Comparison of ENCODE assay signal across 6 cellular contexts in the genomic region with DNA sequence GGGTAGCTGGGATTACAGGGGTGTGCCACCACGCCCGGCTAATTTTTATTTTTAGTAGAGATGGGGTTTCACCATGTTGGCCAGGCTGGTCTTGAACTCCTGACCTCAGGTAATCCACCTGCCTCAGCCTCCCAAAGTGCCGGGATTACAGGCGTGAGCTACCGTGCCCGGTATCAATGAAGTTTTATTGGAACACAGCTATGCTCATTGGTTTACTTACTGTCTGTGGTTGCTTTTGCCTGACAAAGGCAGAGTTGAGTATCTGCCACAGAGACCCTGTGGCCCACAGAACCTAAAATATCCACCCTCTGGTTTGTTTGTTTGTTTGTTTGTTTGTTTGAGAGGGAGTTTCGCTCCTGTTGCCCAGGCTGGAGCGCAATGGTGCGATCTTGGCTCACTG. TPM values are rescaled to one million over a fixed set of nuclear protein-coding genes. Genes with fewer than 3 reads are reported as not detected.
DNase-seq lines count a peak whose midpoint lies in the region; ATAC-seq and TF ChIP-seq lines count a peak whose summit lies in the region.
"Not testable (repeated sequence)": the region's sequence is repeated elsewhere in the genome, so short reads cannot be mapped to it uniquely, and the experiment has no call there.

No MANE protein-coding gene starts in this region.

- not testable (repeated sequence) for H2BK5ac ChIP-seq in trophoblast cell (ENCODE audit: low read depth, low read length, poor library complexity)

- not testable (repeated sequence) for H3K14ac ChIP-seq in trophoblast cell (ENCODE audit: low read length)

- WGBS in trophoblast cell (ENCODE audit: extremely low coverage, insufficient coverage, insufficient read length) = no CpG with 5 or more reads among the region's 9 CpGs

- H3K27me3 ChIP-seq in DOHH2 (ENCODE audit: control insufficient read depth, low read length); RWPE2 (ENCODE audit: insufficient read depth, poor library complexity, severe bottlenecking); trophoblast cell (ENCODE audit: insufficient read depth, low read length): not testable (repeated sequence)

- H3K4me1 Mint-ChIP-seq in activated T-cell treated with anti-CD3 and anti-CD28 coated beads, Interleukin-2, amount 50 U/mL, for 24 hours (ENCODE audit: low read depth) = peaks cover 33% of the 10 kb centered on the region
- peaks cover 46% of the 10 kb centered on the region for H3K4me1 Mint-ChIP-seq in stimulated activated naive CD8-positive, alpha-beta T cell treated with anti-CD3 and anti-CD28 coated beads, Interleukin-15, Interleukin-2, amounts not matched to agents 100 ng/mL and 50 ng/mL, for 24 hours (ENCODE audit: low read depth)

- H3K18ac ChIP-seq in trophoblast cell (ENCODE audit: low read length) = not testable (repeated sequence)

- DNase-seq in RWPE2 (ENCODE audit: low spot score) (peak; percentile 27), left lobe of liver (ENCODE audit: low spot score) (peak; percentile 15)
- not testable (repeated sequence) for DNase-seq in activated T-cell treated with anti-CD3 and anti-CD28 coated beads, Interleukin-2, amount 50 U/mL, for 24 hours; trophoblast cell

- H3K27ac Mint-ChIP-seq in activated T-cell treated with anti-CD3 and anti-CD28 coated beads, Interleukin-2, amount 50 U/mL, for 24 hours = peak overlapping the region; percentile 22
- H3K27ac Mint-ChIP-seq in stimulated activated naive CD8-positive, alpha-beta T cell treated with anti-CD3 and anti-CD28 coated beads, Interleukin-15, Interleukin-2, amounts not matched to agents 100 ng/mL and 50 ng/mL, for 24 hours = peak overlapping the region; percentile 2

- H3K27me3 Mint-ChIP-seq in activated T-cell treated with anti-CD3 and anti-CD28 coated beads, Interleukin-2, amount 50 U/mL, for 24 hours; stimulated activated naive CD8-positive, alpha-beta T cell treated with anti-CD3 and anti-CD28 coated beads, Interleukin-15, Interleukin-2, amounts not matched to agents 100 ng/mL and 50 ng/mL, for 24 hours: not testable (repeated sequence)

- not testable (repeated sequence) for H3K9me3 Mint-ChIP-seq in activated T-cell treated with anti-CD3 and anti-CD28 coated beads, Interleukin-2, amount 50 U/mL, for 24 hours; stimulated activated naive CD8-positive, alpha-beta T cell treated with anti-CD3 and anti-CD28 coated beads, Interleukin-15, Interleukin-2, amounts not matched to agents 100 ng/mL and 50 ng/mL, for 24 hours

- not testable (repeated sequence) for TF ChIP-seq CTCF in DOHH2 (IDR thresholded peaks at IDR 0.05; ENCODE audit: low read depth, low read length, poor library complexity, severe bottlenecking); RWPE2 (IDR thresholded peaks at IDR 0.05; ENCODE audit: poor library complexity, severe bottlenecking)

- peak overlapping the region; percentile 8 for H4K91ac ChIP-seq in trophoblast cell (ENCODE audit: low read depth, low read length)

- ATAC-seq in RWPE2 (ENCODE audit: low read depth); left lobe of liver: not testable (repeated sequence)

- 0 out of 2 replicates have a peak overlapping the region, but pooled peaks have one; percentile 17 for H3K27ac ChIP-seq in DOHH2 (ENCODE audit: low read depth, low read length)
- H3K27ac ChIP-seq in RWPE2 (ENCODE audit: poor library complexity, severe bottlenecking); trophoblast cell (ENCODE audit: low read depth, low read length): not testable (repeated sequence)

- not testable (repeated sequence) for H3K4me2 ChIP-seq in DOHH2 (ENCODE audit: low read length); trophoblast cell (ENCODE audit: low read length)

- not testable (repeated sequence) for H3K36me3 Mint-ChIP-seq in activated T-cell treated with anti-CD3 and anti-CD28 coated beads, Interleukin-2, amount 50 U/mL, for 24 hours (ENCODE audit: low read depth); stimulated activated naive CD8-positive, alpha-beta T cell treated with anti-CD3 and anti-CD28 coated beads, Interleukin-15, Interleukin-2, amounts not matched to agents 100 ng/mL and 50 ng/mL, for 24 hours (ENCODE audit: low read depth)

- H2AK5ac ChIP-seq in trophoblast cell (ENCODE audit: low read length) = not testable (repeated sequence)

- not testable (repeated sequence) for H3K79me2 ChIP-seq in DOHH2 (ENCODE audit: control insufficient read depth, low read length); trophoblast cell (ENCODE audit: control insufficient read depth, insufficient read depth, low read length, poor library complexity)

- not testable (repeated sequence) for H4K12ac ChIP-seq in trophoblast cell (ENCODE audit: low read depth, low read length)

- H4K8ac ChIP-seq in trophoblast cell (ENCODE audit: low read depth, low read length) = not testable (repeated sequence)

- H3K23ac ChIP-seq in trophoblast cell (ENCODE audit: low read length) = not testable (repeated sequence)

- not testable (repeated sequence) for H3K9me2 ChIP-seq in DOHH2 (replicated peaks; ENCODE audit: control insufficient read depth, low read length)

- H2AFZ ChIP-seq in trophoblast cell (ENCODE audit: insufficient read depth, low read length, poor library complexity) = not testable (repeated sequence)

- not testable (repeated sequence) for H3K36me3 ChIP-seq in DOHH2 (ENCODE audit: control insufficient read depth, low read length); RWPE2 (ENCODE audit: low read depth); trophoblast cell (ENCODE audit: control insufficient read depth in 1 of 2, insufficient read depth in 2 of 2, low read length in 2 of 2)

- not testable (repeated sequence) for H2BK12ac ChIP-seq in trophoblast cell (ENCODE audit: low read length)

- H3K4me3 ChIP-seq in DOHH2 (ENCODE audit: low read length); RWPE2 (ENCODE audit: severe bottlenecking); trophoblast cell (ENCODE audit: low read depth, low read length): not testable (repeated sequence)

- H3K9me3 ChIP-seq in DOHH2 (ENCODE audit: control insufficient read depth, insufficient read depth, low read length); RWPE2 (ENCODE audit: severe bottlenecking); trophoblast cell (ENCODE audit: insufficient read depth, low read depth, low read length): not testable (repeated sequence)

- H3F3A ChIP-seq in DOHH2 (ENCODE audit: control insufficient read depth, insufficient read depth) = peaks cover 13% of the 10 kb centered on the region

- not testable (repeated sequence) for H3K4me3 Mint-ChIP-seq in activated T-cell treated with anti-CD3 and anti-CD28 coated beads, Interleukin-2, amount 50 U/mL, for 24 hours; stimulated activated naive CD8-positive, alpha-beta T cell treated with anti-CD3 and anti-CD28 coated beads, Interleukin-15, Interleukin-2, amounts not matched to agents 100 ng/mL and 50 ng/mL, for 24 hours

- not testable (repeated sequence) for H2BK120ac ChIP-seq in trophoblast cell (ENCODE audit: insufficient read depth, low read length, poor library complexity)

- not testable (repeated sequence) for H3K9ac ChIP-seq in trophoblast cell (ENCODE audit: low read length)

- not testable (repeated sequence) for H4K20me1 ChIP-seq in DOHH2 (ENCODE audit: control insufficient read depth, insufficient read depth, low read depth, low read length)

- H3K4ac ChIP-seq in trophoblast cell (ENCODE audit: low read depth, low read length) = not testable (repeated sequence)

- not testable (repeated sequence) for H3K79me1 ChIP-seq in trophoblast cell (ENCODE audit: low read length)

- peaks cover 36% of the 10 kb centered on the region for H3K4me1 ChIP-seq in DOHH2 (ENCODE audit: control insufficient read depth, low read length)
- not testable (repeated sequence) for H3K4me1 ChIP-seq in RWPE2 (ENCODE audit: insufficient read depth, poor library complexity, severe bottlenecking); trophoblast cell (ENCODE audit: control insufficient read depth in 1 of 2, insufficient read depth in 2 of 2, low read length in 2 of 2)

RNA-seq across cellular contexts. Expression of a gene that starts 43.7 kb away (rescaled TPM):
- 11.1 TPM for total RNA-seq in left lobe of liver
- polyA plus RNA-seq in trophoblast cell (2013) = 45.3 and 46.1 TPM in 2 replicates
